In genomic region chr5:89851911-89852310, GRCh38 we compare ENCODE assay signal across 30 cellular contexts.
"Had no signal": no experiment of that assay in that cellular context is flagged by ENCODE, and none has a peak within 500 bp of the region (broad histone marks: within the 10 kb centered on the region; RNA-seq: fewer than 3 reads in every experiment).

No MANE protein-coding gene starts in this region.

- H3K9me3 ChIP-seq: esophagus muscularis mucosa, gastroesophageal sphincter, heart left ventricle, mucosa of descending colon, prostate gland, right atrium auricular region, testis, tibial artery had no signal

- H3K36me3 ChIP-seq: esophagus muscularis mucosa, gastroesophageal sphincter, heart left ventricle, neural progenitor cell, prostate gland, right atrium auricular region, tibial artery had no signal

- H3K4me2 ChIP-seq: hepatocyte, neural progenitor cell, smooth muscle cell had no signal

- H3K79me2 ChIP-seq: hepatocyte had no signal

- H3K9ac ChIP-seq: neural progenitor cell had no signal

- H3K27ac Mint-ChIP-seq: mesothelial cell of epicardium; naive thymus-derived CD4-positive, alpha-beta T cell; nephron; neural progenitor cell; stimulated activated effector memory CD8-positive, alpha-beta T cell treated with anti-CD3 and anti-CD28 coated beads, Interleukin-12 subunit alpha, Interleukin-12 subunit beta, amount 100 ng/mL, for 72 hours; type B pancreatic cell had no signal

- H3K4me3 Mint-ChIP-seq: memory B cell; mesothelial cell of epicardium; naive thymus-derived CD4-positive, alpha-beta T cell; nephron; neural progenitor cell; stimulated activated effector memory CD8-positive, alpha-beta T cell treated with anti-CD3 and anti-CD28 coated beads, Interleukin-12 subunit alpha, Interleukin-12 subunit beta, amount 100 ng/mL, for 72 hours; type B pancreatic cell had no signal

- H3K36me3 Mint-ChIP-seq: memory B cell; mesothelial cell of epicardium; naive thymus-derived CD4-positive, alpha-beta T cell; neural progenitor cell; stimulated activated effector memory CD8-positive, alpha-beta T cell treated with anti-CD3 and anti-CD28 coated beads, Interleukin-12 subunit alpha, Interleukin-12 subunit beta, amount 100 ng/mL, for 72 hours; type B pancreatic cell had no signal

- H3K4me1 ChIP-seq: foreskin keratinocyte, prostate gland, testis had no signal

- H3K9me3 Mint-ChIP-seq: memory B cell, mesothelial cell of epicardium, nephron, neural progenitor cell, type B pancreatic cell had no signal

- H2AFZ ChIP-seq: hepatocyte, neural progenitor cell had no signal

- H3K4me3 ChIP-seq: dorsolateral prefrontal cortex, esophagus muscularis mucosa, gastroesophageal sphincter, heart left ventricle, hepatocyte, lung, mucosa of descending colon, neural progenitor cell, prostate gland, right atrium auricular region, smooth muscle cell, testis, tibial artery had no signal

- H3K27me3 ChIP-seq: dorsolateral prefrontal cortex, esophagus muscularis mucosa, foreskin keratinocyte, gastroesophageal sphincter, heart left ventricle, hepatocyte, neural progenitor cell, right atrium auricular region, testis, tibial artery had no signal

- ATAC-seq: foreskin keratinocyte; gastroesophageal sphincter; heart left ventricle; left lobe of liver; mucosa of descending colon; naive thymus-derived CD4-positive, alpha-beta T cell; sciatic nerve; stimulated activated effector memory CD8-positive, alpha-beta T cell treated with anti-CD3 and anti-CD28 coated beads, Interleukin-12 subunit alpha, Interleukin-12 subunit beta, amount 100 ng/mL, for 72 hours; stimulated activated naive CD8-positive, alpha-beta T cell treated with anti-CD3 and anti-CD28 coated beads, Interleukin-15, Interleukin-2, amounts not matched to agents 100 U/mL and 50 U/mL, for 24 hours had no signal

- H3K27ac ChIP-seq: esophagus muscularis mucosa, foreskin keratinocyte, gastroesophageal sphincter, heart left ventricle, hepatocyte, neural progenitor cell, prostate gland, right atrium auricular region, testis, tibial artery had no signal

- H3K27me3 Mint-ChIP-seq: memory B cell; naive thymus-derived CD4-positive, alpha-beta T cell; type B pancreatic cell had no signal

- H3K4me1 Mint-ChIP-seq: memory B cell; naive thymus-derived CD4-positive, alpha-beta T cell; stimulated activated effector memory CD8-positive, alpha-beta T cell treated with anti-CD3 and anti-CD28 coated beads, Interleukin-12 subunit alpha, Interleukin-12 subunit beta, amount 100 ng/mL, for 72 hours had no signal

- DNase-seq: dorsolateral prefrontal cortex; effector CD4-positive, alpha-beta T cell; foreskin keratinocyte; heart left ventricle; kidney; mucosa of descending colon; naive thymus-derived CD4-positive, alpha-beta T cell; nucleus accumbens; stimulated activated CD4-positive, alpha-beta T cell treated with anti-CD3 and anti-CD28 coated beads, Interleukin-12 subunit alpha, Interleukin-12 subunit beta, amount 100 ng/mL, for 4 hours; stimulated activated CD4-positive, alpha-beta T cell treated with anti-CD3 and anti-CD28 coated beads, Interleukin-1b, Interleukin-23, amount 100 ng/mL, for 48 hours; stimulated activated CD4-positive, alpha-beta T cell treated with anti-CD3 and anti-CD28 coated beads, Interleukin-4, amount 100 ng/mL, for 24 hours; stimulated activated naive CD8-positive, alpha-beta T cell treated with anti-CD3 and anti-CD28 coated beads, Interleukin-15, Interleukin-2, amounts not matched to agents 100 U/mL and 50 U/mL, for 24 hours; substantia nigra; testis; tibial artery had no signal
